9 cellular contexts compared by ENCODE assay signal in the genomic region with DNA sequence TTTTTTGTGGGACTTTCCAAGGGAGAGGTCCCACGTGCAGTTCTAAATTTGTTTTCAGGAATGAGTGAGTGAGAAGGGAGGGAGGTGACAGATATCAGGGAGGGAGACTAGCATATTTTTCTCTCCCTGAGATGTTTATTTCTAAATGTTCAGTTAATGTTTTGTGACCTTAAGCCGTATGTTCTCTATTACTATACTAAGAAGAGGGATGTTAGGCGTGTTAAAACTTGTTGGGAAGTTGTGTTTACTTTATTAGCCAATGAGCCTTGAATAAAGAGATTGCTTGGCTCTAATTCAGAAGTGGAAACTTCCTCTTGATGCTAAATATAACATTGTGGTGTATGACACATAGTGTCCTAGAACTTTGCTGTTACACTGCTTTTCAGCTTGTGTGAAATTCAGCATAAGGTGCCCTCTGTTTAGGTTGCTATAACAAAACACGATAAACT. TPM values are rescaled to one million over a fixed set of nuclear protein-coding genes. Genes with fewer than 3 reads are reported as not detected.
DNase-seq lines count a peak whose midpoint lies in the region; ATAC-seq, FAIRE-seq and TF ChIP-seq lines count a peak whose summit lies in the region.
"Had no signal": no experiment of that assay in that cellular context is flagged by ENCODE, and none has a peak within 500 bp of the region (broad histone marks: within the 10 kb centered on the region; RNA-seq: fewer than 3 reads in every experiment).

No MANE protein-coding gene starts in this region.

- ATAC-seq in GM18505 (IDR thresholded peaks at IDR 0.05; ENCODE audit: unreplicated experiment) = peak; percentile 46
- ATAC-seq in GM12878 = peak; percentile 81
- no peak for ATAC-seq in WTC11
- ATAC-seq in HG03025 (IDR thresholded peaks at IDR 0.05; ENCODE audit: low FRiP score, unreplicated experiment) = no peak

- no peaks in the 10 kb centered on the region; the same call in 1 of the 3 replicates for H3K9me3 ChIP-seq in GM12878 (replicated peaks; ENCODE audit: control insufficient read depth, insufficient read depth, low read length)

- no peak overlapping the region for H3K27ac Mint-ChIP-seq in WTC11

- in situ Hi-C loops in GM12878 (cut with MboI) = no loop called here

- FAIRE-seq in GM12878 (lab: Jason Lieb, UNC) = no peak
- FAIRE-seq in D721Med (lab: Jason Lieb, UNC) = no peak

- SMC1A ChIA-PET in GM12878 (lab: Charles Lee; ENCODE audit: uncharacterized antibody, unreplicated experiment) = no interaction called here

- no peak overlapping the region for H3K4me3 Mint-ChIP-seq in WTC11

- H3K4me2 ChIP-seq in GM12878 (ENCODE audit: control insufficient read depth, insufficient read depth) = peak overlapping the region; percentile 19; the same call in 1 of the 2 replicates
- H3K4me2 ChIP-seq: KMS-11 had no signal

- DNase-seq in HS-5 (ENCODE audit: low read depth) = peak; percentile 77
- DNase-seq in GM12878 (ENCODE audit: low read depth, low spot score) = peak; percentile 23
- peak; percentile 4 for DNase-seq in pulmonary artery endothelial cell (ENCODE audit: low read depth, low spot score)
- DNase-seq in D721Med (ENCODE audit: insufficient read length, low spot score) = no peak
- DNase-seq in WTC11 (ENCODE audit: low spot score) = no peak
- no peak for DNase-seq in NCI-H2171 (lab: John Stamatoyannopoulos, UW)

- no peaks in the 10 kb centered on the region for H3K79me2 ChIP-seq in GM12878 (ENCODE audit: control insufficient read depth, insufficient read depth, low read length)

- H3K9me3 Mint-ChIP-seq in WTC11 = peaks cover 20% of the 10 kb centered on the region

- H3K27me3 Mint-ChIP-seq in WTC11 (ENCODE audit: low read depth) = no peaks in the 10 kb centered on the region

- H2AFZ ChIP-seq in GM12878 (ENCODE audit: control insufficient read depth, low read depth, low read length) = peak overlapping the region; percentile 19; the same call in 1 of the 2 replicates

- no peaks in the 10 kb centered on the region for H3K36me3 ChIP-seq in GM12878 (ENCODE audit: control insufficient read depth in 2 of 2, insufficient read depth in 2 of 2, low read length in 1 of 2)

- TF ChIP-seq CTCF in GM12878 (IDR thresholded peaks at IDR 0.05 in 2 of 3, conservative IDR thresholded peaks at IDR 0.05 in 1 of 3; ENCODE audit: control insufficient read depth in 2 of 3, extremely low read depth in 1 of 3, insufficient read depth in 1 of 3, low read depth in 3 of 3, low read length in 3 of 3) = no peak
- TF ChIP-seq CTCF in D721Med (IDR thresholded peaks at IDR 0.05; ENCODE audit: insufficient read depth, missing control alignments) = no peak
- TF ChIP-seq CTCF in WTC11 (IDR thresholded peaks at IDR 0.05) = no peak

- TF ChIP-seq POLR2A in GM18505 (IDR thresholded peaks at IDR 0.05; ENCODE audit: borderline replicate concordance, extremely low read depth, insufficient read depth, insufficient read length) (no peak), GM12878 (IDR thresholded peaks at IDR 0.05; ENCODE audit: low read depth, low read length) (no peak)

- POLR2A ChIA-PET in GM12878 (lab: Charles Lee) = no interaction called here
- POLR2A ChIA-PET in WTC11 (lab: Charles Lee) = no interaction called here

- peak overlapping the region; percentile 13; the same call in 1 of the 2 replicates for H3K27ac ChIP-seq in GM12878 (ENCODE audit: control insufficient read depth, insufficient read depth)
- H3K27ac ChIP-seq: KMS-11 had no signal

- H3K36me3 Mint-ChIP-seq in WTC11 = peaks cover 24% of the 10 kb centered on the region

- no peak overlapping the region for H3K9ac ChIP-seq in GM12878 (ENCODE audit: control insufficient read depth, insufficient read depth, low read length)
- H3K9ac ChIP-seq: KMS-11 had no signal

- H4K20me1 ChIP-seq in GM12878 (ENCODE audit: control insufficient read depth, insufficient read depth) = no peaks in the 10 kb centered on the region

- intact Hi-C loops in GM12878 (cut with micrococcal nuclease; ENCODE audit: unreplicated experiment) = loop anchor here (10.0 kb wide), 1 partner anchor 185 kb away; no protein-coding TSS in a partner anchor

- BruUV-seq in GM12878 (replicated peaks; lab: Mats Ljungman, UMichigan) = no TSS peak

- WGBS in GM12878 (ENCODE audit: insufficient coverage, insufficient replicate concordance, low lambda C conversion rate, missing lambda C conversion rate) = 7% methylated on average over 4 of the region's 4 CpGs

- no peaks in the 10 kb centered on the region for H3K4me1 Mint-ChIP-seq in WTC11

- H3K4me3 ChIP-seq in GM12878 = no peak overlapping the region

- TF ChIP-seq RAD21 in GM12878 (IDR thresholded peaks at IDR 0.05; ENCODE audit: insufficient read depth, low read depth, low read length) = no peak

- no peaks in the 10 kb centered on the region for H3K4me1 ChIP-seq in GM12878 (ENCODE audit: control insufficient read depth, insufficient read depth, low read length)

- CTCF ChIA-PET in GM12878 (lab: Yijun Ruan, JAX) (interaction anchor here (1.4 kb wide), 1 partner anchor 10 kb away, joined by 5 read pairs; no protein-coding TSS in a partner anchor), WTC11 (lab: Charles Lee) (no interaction called here)

- TF ChIP-seq EP300 in GM12878 (IDR thresholded peaks at IDR 0.05; ENCODE audit: borderline replicate concordance in 1 of 2, control insufficient read depth in 1 of 2, low read depth in 2 of 2, low read length in 2 of 2) = no peak; a peak in 1 of 4 replicates

- RAD21 ChIA-PET in GM12878 (lab: Charles Lee; ENCODE audit: unreplicated experiment) = interaction anchor here (0.6 kb wide), 1 partner anchor 359 kb away, joined by 4 read pairs; no protein-coding TSS in a partner anchor

- H3K27me3 ChIP-seq in GM12878 (replicated peaks in 1 of 2; ENCODE audit: control insufficient read depth in 2 of 2, insufficient read depth in 2 of 2, low read length in 1 of 2) = no peaks in the 10 kb centered on the region

TF ChIP-seq in GM12878, 131 proteins besides CTCF, POLR2A, EP300 and RAD21 (continues in another document):
- TF ChIP-seq, protein P1, sequence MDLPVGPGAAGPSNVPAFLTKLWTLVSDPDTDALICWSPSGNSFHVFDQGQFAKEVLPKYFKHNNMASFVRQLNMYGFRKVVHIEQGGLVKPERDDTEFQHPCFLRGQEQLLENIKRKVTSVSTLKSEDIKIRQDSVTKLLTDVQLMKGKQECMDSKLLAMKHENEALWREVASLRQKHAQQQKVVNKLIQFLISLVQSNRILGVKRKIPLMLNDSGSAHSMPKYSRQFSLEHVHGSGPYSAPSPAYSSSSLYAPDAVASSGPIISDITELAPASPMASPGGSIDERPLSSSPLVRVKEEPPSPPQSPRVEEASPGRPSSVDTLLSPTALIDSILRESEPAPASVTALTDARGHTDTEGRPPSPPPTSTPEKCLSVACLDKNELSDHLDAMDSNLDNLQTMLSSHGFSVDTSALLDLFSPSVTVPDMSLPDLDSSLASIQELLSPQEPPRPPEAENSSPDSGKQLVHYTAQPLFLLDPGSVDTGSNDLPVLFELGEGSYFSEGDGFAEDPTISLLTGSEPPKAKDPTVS (IDR thresholded peaks at IDR 0.05; ENCODE audit: low read depth, low read length) = no peak
- no peak for TF ChIP-seq CBX3 (IDR thresholded peaks at IDR 0.05; ENCODE audit: borderline replicate concordance, low read depth)
- no peak for TF ChIP-seq POLR2AphosphoS5 (IDR thresholded peaks at IDR 0.05; ENCODE audit: low read length)
- no peak for TF ChIP-seq ZNF384 (IDR thresholded peaks at IDR 0.05; ENCODE audit: borderline replicate concordance, low read depth, low read length)
- TF ChIP-seq RUNX3 (IDR thresholded peaks at IDR 0.05; ENCODE audit: low read length) = peak; percentile 62; the same call in 1 of the 2 replicates
- TF ChIP-seq SRF (IDR thresholded peaks at IDR 0.05; ENCODE audit: low read depth in 2 of 2, low read length in 2 of 2) = no peak

TF ChIP-seq in WTC11, 78 proteins besides CTCF, POLR2A, EP300 and RAD21 (continues in another document):
- TF ChIP-seq JAZF1 (CRISPR knock-in tag; IDR thresholded peaks at IDR 0.05) (no peak), GRHL2 (CRISPR knock-in tag; IDR thresholded peaks at IDR 0.05; ENCODE audit: insufficient replicate concordance, severe bottlenecking) (no peak), TP53 (CRISPR knock-in tag; IDR thresholded peaks at IDR 0.05) (no peak), RORB (CRISPR knock-in tag; IDR thresholded peaks at IDR 0.05) (no peak)
- TF ChIP-seq, protein P2, sequence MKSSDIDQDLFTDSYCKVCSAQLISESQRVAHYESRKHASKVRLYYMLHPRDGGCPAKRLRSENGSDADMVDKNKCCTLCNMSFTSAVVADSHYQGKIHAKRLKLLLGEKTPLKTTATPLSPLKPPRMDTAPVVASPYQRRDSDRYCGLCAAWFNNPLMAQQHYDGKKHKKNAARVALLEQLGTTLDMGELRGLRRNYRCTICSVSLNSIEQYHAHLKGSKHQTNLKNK (CRISPR knock-in tag; IDR thresholded peaks at IDR 0.05) = no peak

RNA-seq across cellular contexts. Expression of a gene that starts 37.3 kb away (rescaled TPM):
- 0.37 and 0.63 TPM in 2 replicates for total RNA-seq in GM12878 (2013; cell fraction: nucleolus; rRNA removed)
- under 0.01 and 0.06 TPM in 2 replicates for total RNA-seq in GM12878 (2014; rRNA removed)
- 0.04 and 0.28 TPM in 2 replicates for total RNA-seq in GM12878 (2014; rRNA removed; fragmentation: Illumina TruSeq; extraction: Trizol)
- 0.03 and 0.27 TPM in 2 replicates for total RNA-seq in GM12878 (2021)
- not detected for polyA plus RNA-seq in GM12878 (2011; ENCODE audit: low read depth)
- polyA plus RNA-seq in GM12878 (2011; rRNA removed) = 0.12 and 0.23 TPM in 2 replicates
- polyA plus RNA-seq in GM12878 (2011; cell fraction: cytosol; rRNA removed) = 0.01 and 0.05 TPM in 2 replicates
- polyA plus RNA-seq in GM12878 (2011; cell fraction: nucleus; rRNA removed) = 0.18 and 0.45 TPM in 2 replicates
- polyA plus RNA-seq in GM12878 (2012) = not detected in 2 replicates
- 0.09 and 1.1 TPM in 2 replicates for polyA plus RNA-seq in GM12878 (2014; fragmentation: Illumina TruSeq; extraction: Trizol)
- under 1 TPM; 0.09 to 0.29 TPM for polyA plus RNA-seq in GM12878 (2014; fragmentation: Nextera tagmentation; extraction: Ambion mirVana)
- polyA plus RNA-seq in GM12878 (2014; rRNA removed) = 0.03 and 0.12 TPM in 2 replicates
- polyA plus RNA-seq in GM12878 (2016; fragmentation: Nextera tagmentation; extraction: Ambion mirVana) = under 1 TPM; 0.16 to 0.56 TPM
- polyA minus RNA-seq in GM12878 (2011; rRNA and poly(A)+ RNA removed) = 0.15 TPM in 2 replicates
- not detected in 2 replicates for polyA minus RNA-seq in GM12878 (2011; cell fraction: cytosol; rRNA and poly(A)+ RNA removed)
- 0.77 and 1.3 TPM in 2 replicates for polyA minus RNA-seq in GM12878 (2011; cell fraction: nucleus; rRNA and poly(A)+ RNA removed)
- 0.07 and 1.3 TPM in 2 replicates for total RNA-seq in pulmonary artery endothelial cell
- total RNA-seq in WTC11 (2021) = 3.5 to 6.4 TPM (median 4.2 TPM) in 3 replicates

Comparison
In these comparisons a context has a peak if more than half of its experiments do, and no peak if none do; other contexts are left out.
1. ATAC-seq: peak in GM18505 (single experiment) and GM12878 (single experiment); none in WTC11 (single experiment) and HG03025 (single experiment).
2. DNase-seq: peak in HS-5 (single experiment), GM12878 (single experiment) and pulmonary artery endothelial cell (single experiment); none in D721Med (single experiment), WTC11 (single experiment) and NCI-H2171 (single experiment).